9 cellular contexts compared by ENCODE assay signal in the genomic region with DNA sequence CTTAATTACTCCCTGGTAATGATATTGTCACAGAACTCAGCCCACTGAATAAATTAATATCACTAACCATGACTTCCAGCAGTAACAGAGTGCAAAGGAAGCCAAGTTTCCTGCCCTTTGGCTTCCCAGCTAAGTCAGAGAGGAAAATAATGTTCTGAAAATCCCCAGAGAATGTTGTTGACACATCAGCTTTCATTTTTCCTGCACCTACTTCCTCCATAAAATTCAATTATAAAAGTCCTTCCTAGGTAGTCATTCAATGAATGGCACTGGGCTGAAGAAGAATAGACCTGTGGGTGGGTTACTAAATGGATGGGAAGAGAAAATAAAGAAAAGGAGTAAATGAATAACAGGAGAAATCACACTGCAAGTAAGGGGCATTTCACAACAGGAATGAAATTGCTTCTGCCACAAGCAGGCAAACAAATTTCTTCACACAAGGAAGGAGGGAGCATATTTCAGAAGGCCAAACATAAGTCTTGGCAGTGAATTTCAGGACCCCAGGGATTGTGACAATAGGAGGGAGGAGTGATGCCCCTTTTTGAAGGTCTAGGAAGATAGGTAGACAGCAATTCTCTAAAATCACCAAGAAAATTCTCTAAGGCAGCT.
A peak's percentile ranks its signal among the peaks of the same experiment; 100 is the strongest.
DNase-seq lines count a peak whose midpoint lies in the region; ATAC-seq and TF ChIP-seq lines count a peak whose summit lies in the region.
"Had no signal": no experiment of that assay in that cellular context is flagged by ENCODE, and none has a peak within 500 bp of the region (broad histone marks: within the 10 kb centered on the region; RNA-seq: fewer than 3 reads in every experiment).

No MANE protein-coding gene starts in this region.

- H3K36me3 Mint-ChIP-seq in brain (no peaks in the 10 kb centered on the region), endodermal cell (ENCODE audit: low read depth) (no peaks in the 10 kb centered on the region)
- H3K36me3 Mint-ChIP-seq: activated naive CD4-positive, alpha-beta T cell treated with anti-CD3 and anti-CD28 coated beads, Interleukin-2, amount 50 U/mL, for 24 hours had no signal

- intact Hi-C loops in left ventricle myocardium superior (cut with micrococcal nuclease) = no loop called here
- intact Hi-C loops in sigmoid colon (cut with DNase I) = loop anchor here (1.0 to 5.0 kb wide), 2 partner anchors 40 to 92 kb away; no protein-coding TSS in a partner anchor

- H3K4me1 Mint-ChIP-seq in brain = peaks cover 17% of the 10 kb centered on the region
- no peaks in the 10 kb centered on the region for H3K4me1 Mint-ChIP-seq in endodermal cell

- H3K27me3 ChIP-seq in sigmoid colon (no peaks in the 10 kb centered on the region), endodermal cell (ENCODE audit: control insufficient read depth, insufficient read depth, low read length, poor library complexity, severe bottlenecking) (no peaks in the 10 kb centered on the region)

- peak; percentile 54 for DNase-seq in DMS153 treated with DMSO at 0.1 percent for 48 hours (lab: John Stamatoyannopoulos, UW; ENCODE audit: unreplicated experiment)
- no peak for DNase-seq in left ventricle myocardium superior
- DNase-seq in sigmoid colon = no peak
- no peak for DNase-seq in NCI-H2196 (lab: John Stamatoyannopoulos, UW; ENCODE audit: unreplicated experiment)
- DNase-seq in NCI-H1694 (lab: John Stamatoyannopoulos, UW) = no peak
- DNase-seq in endodermal cell = no peak

- peak overlapping the region; percentile 51 to 84 (median 72) for H3K27ac ChIP-seq in sigmoid colon
- H3K27ac ChIP-seq in endodermal cell (ENCODE audit: low read depth, low read length) = no peak overlapping the region

- H3K4me3 ChIP-seq in sigmoid colon = no peak overlapping the region
- no peak overlapping the region for H3K4me3 ChIP-seq in endodermal cell (ENCODE audit: low read length)

- H3K4me1 ChIP-seq in sigmoid colon = peaks cover 0 to 27% (median 21%) of the 10 kb centered on the region in 4 donors
- H3K4me1 ChIP-seq in endodermal cell (ENCODE audit: control insufficient read depth, insufficient read depth, low read length) = no peaks in the 10 kb centered on the region

- no peak overlapping the region for H3K9ac ChIP-seq in endodermal cell (ENCODE audit: extremely low read depth, low read length, poor library complexity, severe bottlenecking)

- H3K27ac Mint-ChIP-seq in brain (peak overlapping the region in 3 of 5 experiments; percentile 2 to 21 (median 3)), endodermal cell (no peak overlapping the region)
- H3K27ac Mint-ChIP-seq: activated naive CD4-positive, alpha-beta T cell treated with anti-CD3 and anti-CD28 coated beads, Interleukin-2, amount 50 U/mL, for 24 hours had no signal

- H3K9me3 Mint-ChIP-seq in brain (no peaks in the 10 kb centered on the region), endodermal cell (no peaks in the 10 kb centered on the region)
- H3K9me3 Mint-ChIP-seq: activated naive CD4-positive, alpha-beta T cell treated with anti-CD3 and anti-CD28 coated beads, Interleukin-2, amount 50 U/mL, for 24 hours had no signal

- H3K36me3 ChIP-seq in sigmoid colon (no peaks in the 10 kb centered on the region), endodermal cell (ENCODE audit: control insufficient read depth, insufficient read depth, low read length) (no peaks in the 10 kb centered on the region)

- no peak for TF ChIP-seq POLR2A in sigmoid colon (IDR thresholded peaks at IDR 0.05)

- TF ChIP-seq EP300 in sigmoid colon (IDR thresholded peaks at IDR 0.05) = no peak

- H3K9me3 ChIP-seq in sigmoid colon (no peaks in the 10 kb centered on the region), endodermal cell (ENCODE audit: control insufficient read depth, low read length) (no peaks in the 10 kb centered on the region)

- H3K4me3 Mint-ChIP-seq in brain = no peak overlapping the region
- no peak overlapping the region for H3K4me3 Mint-ChIP-seq in endodermal cell
- H3K4me3 Mint-ChIP-seq: activated naive CD4-positive, alpha-beta T cell treated with anti-CD3 and anti-CD28 coated beads, Interleukin-2, amount 50 U/mL, for 24 hours had no signal

- peaks cover 12% of the 10 kb centered on the region for H3K27me3 Mint-ChIP-seq in brain
- H3K27me3 Mint-ChIP-seq in endodermal cell (ENCODE audit: insufficient read depth) = no peaks in the 10 kb centered on the region
- H3K27me3 Mint-ChIP-seq: activated naive CD4-positive, alpha-beta T cell treated with anti-CD3 and anti-CD28 coated beads, Interleukin-2, amount 50 U/mL, for 24 hours had no signal

- TF ChIP-seq CTCF in brain (conservative IDR thresholded peaks at IDR 0.05) = no peak
- no peak for TF ChIP-seq CTCF in sigmoid colon (IDR thresholded peaks at IDR 0.05)
- no peak for TF ChIP-seq CTCF in endodermal cell (conservative IDR thresholded peaks at IDR 0.05)

- ATAC-seq in left ventricle myocardium superior = peak; percentile 54
- ATAC-seq in activated CD4-positive, CD25-positive, alpha-beta regulatory T cell treated with anti-CD3 and anti-CD28 coated beads, Interleukin-2, amount 50 U/mL, for 24 hours = no peak
